Comparison of ENCODE assay signal across 17 cellular contexts in the genomic region with DNA sequence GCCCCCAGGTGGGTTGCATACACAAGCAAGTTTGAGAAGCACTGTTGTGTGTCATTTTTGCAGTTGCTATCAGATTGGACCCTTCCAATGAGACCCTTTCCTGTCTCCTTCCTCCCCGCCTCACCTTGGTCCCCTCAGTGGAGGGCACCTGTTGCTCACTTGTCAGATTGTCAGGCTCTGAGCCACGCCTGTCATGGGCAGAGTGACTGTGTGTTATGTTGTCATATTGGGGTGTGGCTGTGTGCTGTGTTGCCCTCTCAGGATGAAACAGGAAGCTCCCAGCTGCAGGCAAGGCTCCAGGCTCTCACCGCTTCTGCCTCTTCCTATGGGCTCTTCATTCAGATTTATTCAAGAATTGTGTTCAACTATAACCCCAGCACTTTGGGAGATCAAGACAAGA.
DNase-seq lines count a peak whose midpoint lies in the region; ATAC-seq and TF ChIP-seq lines count a peak whose summit lies in the region.
"Had no signal": no experiment of that assay in that cellular context is flagged by ENCODE, and none has a peak within 500 bp of the region (broad histone marks: within the 10 kb centered on the region; RNA-seq: fewer than 3 reads in every experiment).

No MANE protein-coding gene starts in this region.

- H3K27ac ChIP-seq in VCaP, result peak overlapping the region; percentile 67; the same call in 1 of the 2 replicates
- H3K27ac ChIP-seq in muscle layer of duodenum (ENCODE audit: low read length), result peak overlapping the region; percentile 20
- H3K27ac ChIP-seq: SJSA1 had no signal

- no peaks in the 10 kb centered on the region for H3K27me3 ChIP-seq in muscle layer of duodenum (ENCODE audit: low read depth, low read length)
- H3K27me3 ChIP-seq: SJSA1 had no signal

- H3K9me3 ChIP-seq in muscle layer of duodenum (ENCODE audit: control insufficient read depth in 1 of 2, low read length in 2 of 2), result no peaks in the 10 kb centered on the region
- H3K9me3 ChIP-seq: SJSA1 had no signal

- H3K27me3 Mint-ChIP-seq in activated CD4-positive, alpha-beta T cell treated with anti-CD3 and anti-CD28 coated beads, Interleukin-2, amount 10 ng/mL, durations not matched to agents 24 days and 14 days, result no peaks in the 10 kb centered on the region
- H3K27me3 Mint-ChIP-seq in activated CD4-positive, alpha-beta T cell treated with anti-CD3 and anti-CD28 coated beads, Interleukin-2, amount 10 ng/mL, durations not matched to agents 7 days and 5 days, result no peaks in the 10 kb centered on the region
- H3K27me3 Mint-ChIP-seq: activated naive CD8-positive, alpha-beta T cell; IgD-negative memory B cell had no signal

- CTCF ChIA-PET in activated CD4-positive, alpha-beta T cell treated with anti-CD3 and anti-CD28 coated beads, Interleukin-2, amount 10 ng/mL, durations not matched to agents 7 days and 5 days (lab: Charles Lee), result no interaction called here

- POLR2A ChIA-PET in activated CD4-positive, alpha-beta T cell treated with anti-CD3 and anti-CD28 coated beads, Interleukin-2, amount 10 ng/mL, durations not matched to agents 7 days and 5 days (lab: Charles Lee), result no interaction called here

- ATAC-seq in HG02571 (IDR thresholded peaks at IDR 0.05; ENCODE audit: unreplicated experiment), result no peak
- no peak for ATAC-seq in HG03439 (IDR thresholded peaks at IDR 0.05; ENCODE audit: unreplicated experiment)
- no peak for ATAC-seq in HG03139 (IDR thresholded peaks at IDR 0.05; ENCODE audit: unreplicated experiment)
- ATAC-seq: natural killer cell had no signal

- no peaks in the 10 kb centered on the region for H3K9me3 Mint-ChIP-seq in activated CD4-positive, alpha-beta T cell treated with anti-CD3 and anti-CD28 coated beads, Interleukin-2, amount 10 ng/mL, durations not matched to agents 24 days and 14 days
- H3K9me3 Mint-ChIP-seq in activated CD4-positive, alpha-beta T cell treated with anti-CD3 and anti-CD28 coated beads, Interleukin-2, amount 10 ng/mL, durations not matched to agents 7 days and 5 days, result no peaks in the 10 kb centered on the region
- H3K9me3 Mint-ChIP-seq: IgD-negative memory B cell, natural killer cell had no signal

- no peaks in the 10 kb centered on the region for H3K36me3 ChIP-seq in muscle layer of duodenum (ENCODE audit: control insufficient read depth in 1 of 2, insufficient read depth in 2 of 2, low read length in 2 of 2)
- H3K36me3 ChIP-seq: SJSA1 had no signal

- H3K4me1 ChIP-seq in muscle layer of duodenum (ENCODE audit: control insufficient read depth in 1 of 2, insufficient read depth in 2 of 2, low read length in 2 of 2), result no peaks in the 10 kb centered on the region
- H3K4me1 ChIP-seq: SJSA1 had no signal

- H3K4me3 Mint-ChIP-seq in activated CD4-positive, alpha-beta T cell treated with anti-CD3 and anti-CD28 coated beads, Interleukin-2, amount 10 ng/mL, durations not matched to agents 24 days and 14 days, result no peak overlapping the region
- no peak overlapping the region for H3K4me3 Mint-ChIP-seq in activated CD4-positive, alpha-beta T cell treated with anti-CD3 and anti-CD28 coated beads, Interleukin-2, amount 10 ng/mL, durations not matched to agents 7 days and 5 days
- H3K4me3 Mint-ChIP-seq: activated naive CD8-positive, alpha-beta T cell; IgD-negative memory B cell; natural killer cell had no signal

- H3K4me3 ChIP-seq in muscle layer of duodenum (ENCODE audit: low read depth in 1 of 2, low read length in 2 of 2), result no peak overlapping the region
- H3K4me3 ChIP-seq: SJSA1 had no signal

- DNase-seq in activated CD4-positive, alpha-beta T cell treated with anti-CD3 and anti-CD28 coated beads, Interleukin-2, amount 10 ng/mL, durations not matched to agents 24 days and 14 days, result peak; percentile 58
- no peak for DNase-seq in activated CD4-positive, alpha-beta T cell treated with anti-CD3 and anti-CD28 coated beads, Interleukin-2, amount 10 ng/mL, durations not matched to agents 7 days and 5 days
- peak; percentile 16 for DNase-seq in HT1080 (ENCODE audit: low read depth)
- DNase-seq: ACHN; activated CD4-positive, CD25-positive, alpha-beta regulatory T cell treated with anti-CD3 and anti-CD28 coated beads, Interleukin-2, amount 50 U/mL, for 72 hours; cortex of kidney; DND-41; natural killer cell; NCI-H2171 treated with DMSO at 0.1 percent for 48 hours had no signal

- H3K27ac Mint-ChIP-seq in activated CD4-positive, alpha-beta T cell treated with anti-CD3 and anti-CD28 coated beads, Interleukin-2, amount 10 ng/mL, durations not matched to agents 24 days and 14 days, result peak overlapping the region; percentile 48
- H3K27ac Mint-ChIP-seq in activated CD4-positive, alpha-beta T cell treated with anti-CD3 and anti-CD28 coated beads, Interleukin-2, amount 10 ng/mL, durations not matched to agents 7 days and 5 days, result no peak overlapping the region
- H3K27ac Mint-ChIP-seq: activated naive CD8-positive, alpha-beta T cell; natural killer cell had no signal

- no peak for TF ChIP-seq CTCF in VCaP (conservative IDR thresholded peaks at IDR 0.05)

- H3K36me3 Mint-ChIP-seq in activated CD4-positive, alpha-beta T cell treated with anti-CD3 and anti-CD28 coated beads, Interleukin-2, amount 10 ng/mL, durations not matched to agents 24 days and 14 days (ENCODE audit: low read depth), result no peaks in the 10 kb centered on the region
- H3K36me3 Mint-ChIP-seq in activated CD4-positive, alpha-beta T cell treated with anti-CD3 and anti-CD28 coated beads, Interleukin-2, amount 10 ng/mL, durations not matched to agents 7 days and 5 days (ENCODE audit: low read depth), result no peaks in the 10 kb centered on the region
- H3K36me3 Mint-ChIP-seq: natural killer cell had no signal

- intact Hi-C loops in activated CD4-positive, alpha-beta T cell treated with anti-CD3 and anti-CD28 coated beads, Interleukin-2, amount 10 ng/mL, durations not matched to agents 24 days and 14 days (cut with micrococcal nuclease), result no loop called here

- peaks cover 9% of the 10 kb centered on the region for H3K4me1 Mint-ChIP-seq in activated CD4-positive, alpha-beta T cell treated with anti-CD3 and anti-CD28 coated beads, Interleukin-2, amount 10 ng/mL, durations not matched to agents 24 days and 14 days
- H3K4me1 Mint-ChIP-seq in activated CD4-positive, alpha-beta T cell treated with anti-CD3 and anti-CD28 coated beads, Interleukin-2, amount 10 ng/mL, durations not matched to agents 7 days and 5 days, result peaks cover 10% of the 10 kb centered on the region
